ENCODE assay signal across 26 cellular contexts in genomic region chr22:43413826-43414225, GRCh38. TPM values are rescaled to one million over a fixed set of nuclear protein-coding genes. Genes with fewer than 3 reads are reported as not detected.
"Had no signal": no experiment of that assay in that cellular context is flagged by ENCODE, and none has a peak within 500 bp of the region (broad histone marks: within the 10 kb centered on the region; RNA-seq: fewer than 3 reads in every experiment).

No MANE protein-coding gene starts in this region.

- H3K4me1 ChIP-seq: Peyer's patch, SJSA1 had no signal

- H3K9me3 Mint-ChIP-seq: activated B cell treated with CpG ODN at 0.5 μM for 24 hours; activated CD4-positive, alpha-beta T cell treated with anti-CD3 and anti-CD28 coated beads, Interleukin-2, amount 10 ng/mL, durations not matched to agents 24 days and 14 days; activated naive CD4-positive, alpha-beta T cell treated with anti-CD3 and anti-CD28 coated beads, Interleukin-2, amount 50 U/mL, for 72 hours; activated naive CD8-positive, alpha-beta T cell treated with anti-CD3 and anti-CD28 coated beads, Interleukin-2, amount 50 U/mL, for 24 hours; activated T-cell treated with anti-CD3 and anti-CD28 coated beads, Interleukin-2, amount 50 U/mL, for 4 hours; T-helper 1 cell treated with Interleukin-12 subunit alpha and Interleukin-12 subunit beta and Interleukin-4 antibody, amounts not matched to agents 30 μg/mL and 1 μg/mL, for 36 hours had no signal

- H3K4me3 Mint-ChIP-seq: activated B cell treated with CpG ODN at 0.5 μM for 24 hours; activated CD4-positive, alpha-beta T cell treated with anti-CD3 and anti-CD28 coated beads, Interleukin-2, amount 10 ng/mL, durations not matched to agents 24 days and 14 days; activated naive CD8-positive, alpha-beta T cell treated with anti-CD3 and anti-CD28 coated beads, Interleukin-2, amount 50 U/mL, for 24 hours; activated T-cell treated with anti-CD3 and anti-CD28 coated beads, Interleukin-2, amount 50 U/mL, for 4 hours; T-helper 1 cell treated with Interleukin-12 subunit alpha and Interleukin-12 subunit beta and Interleukin-4 antibody, amounts not matched to agents 30 μg/mL and 1 μg/mL, for 36 hours had no signal

- H3K27ac Mint-ChIP-seq: activated B cell treated with CpG ODN at 0.5 μM for 24 hours; activated CD4-positive, alpha-beta T cell treated with anti-CD3 and anti-CD28 coated beads, Interleukin-2, amount 10 ng/mL, durations not matched to agents 24 days and 14 days; activated naive CD4-positive, alpha-beta T cell treated with anti-CD3 and anti-CD28 coated beads, Interleukin-2, amount 50 U/mL, for 72 hours; activated naive CD8-positive, alpha-beta T cell treated with anti-CD3 and anti-CD28 coated beads, Interleukin-2, amount 50 U/mL, for 24 hours; T-helper 1 cell treated with Interleukin-12 subunit alpha and Interleukin-12 subunit beta and Interleukin-4 antibody, amounts not matched to agents 30 μg/mL and 1 μg/mL, for 36 hours had no signal

- H3K9me3 ChIP-seq: MG63, Peyer's patch, SJSA1 had no signal

- DNase-seq: activated B cell treated with CpG ODN at 0.5 μM for 24 hours; activated CD4-positive, alpha-beta T cell treated with anti-CD3 and anti-CD28 coated beads for 1 hour; activated CD4-positive, alpha-beta T cell treated with anti-CD3 and anti-CD28 coated beads, Interleukin-2, amount 10 ng/mL, durations not matched to agents 24 days and 14 days; activated CD4-positive, alpha-beta T cell treated with anti-CD3 and anti-CD28 coated beads, Interleukin-2, amount 50 U/mL, for 48 hours; activated effector memory CD4-positive, alpha-beta T cell treated with anti-CD3 and anti-CD28 coated beads, Interleukin-2, amount 50 U/mL, for 16 hours; activated naive CD4-positive, alpha-beta T cell treated with Interleukin-2 at 50 U/mL for 16 hours; activated naive CD8-positive, alpha-beta T cell treated with anti-CD3 and anti-CD28 coated beads, Interleukin-2, amount 50 U/mL, for 24 hours; activated T-cell treated with anti-CD3 and anti-CD28 coated beads, Interleukin-2, amount 50 U/mL, for 4 hours; amniotic stem cell; brain microvascular endothelial cell; MG63; MV-4-11; NCI-H1694; NCI-H2029; NCI-H524; Peyer's patch; SHP77; SW 1271; T-helper 9 cell had no signal

- H3K4me1 Mint-ChIP-seq: activated B cell treated with CpG ODN at 0.5 μM for 24 hours; activated CD4-positive, alpha-beta T cell treated with anti-CD3 and anti-CD28 coated beads, Interleukin-2, amount 10 ng/mL, durations not matched to agents 24 days and 14 days; activated naive CD8-positive, alpha-beta T cell treated with anti-CD3 and anti-CD28 coated beads, Interleukin-2, amount 50 U/mL, for 24 hours had no signal

- FAIRE-seq: astrocyte had no signal

- H3K4me3 ChIP-seq: cardiac muscle cell, MG63, Peyer's patch, SJSA1 had no signal

- H3K27ac ChIP-seq: brain microvascular endothelial cell, cardiac muscle cell, Peyer's patch, RWPE1, SJSA1 had no signal

- H3K36me3 ChIP-seq: brain microvascular endothelial cell, cardiac muscle cell, MG63, Peyer's patch, SJSA1 had no signal

- H3K36me3 Mint-ChIP-seq: activated naive CD4-positive, alpha-beta T cell treated with anti-CD3 and anti-CD28 coated beads, Interleukin-2, amount 50 U/mL, for 72 hours had no signal

- H3K27me3 ChIP-seq: Peyer's patch had no signal

- ATAC-seq: activated naive CD4-positive, alpha-beta T cell treated with anti-CD3 and anti-CD28 coated beads, Interleukin-2, amount 50 U/mL, for 72 hours; activated naive CD8-positive, alpha-beta T cell treated with anti-CD3 and anti-CD28 coated beads, Interleukin-2, amount 50 U/mL, for 24 hours; activated T-cell treated with anti-CD3 and anti-CD28 coated beads, Interleukin-2, amount 50 U/mL, for 4 hours; SK-N-SH treated with all-trans-retinoic acid at 6 μM for 48 hours had no signal

RNA-seq across cellular contexts. Expression of gene MPPED1, which starts 2.0 kb away (rescaled TPM):
- total RNA-seq: activated B cell treated with CpG ODN at 0.5 μM for 24 hours; activated CD4-positive, alpha-beta T cell treated with anti-CD3 and anti-CD28 coated beads, Interleukin-2, amount 10 ng/mL, durations not matched to agents 24 days and 14 days; activated naive CD4-positive, alpha-beta T cell treated with anti-CD3 and anti-CD28 coated beads, Interleukin-2, amount 50 U/mL, for 72 hours; activated T-cell treated with anti-CD3 and anti-CD28 coated beads, Interleukin-2, amount 50 U/mL, for 4 hours; astrocyte; Peyer's patch; SJSA1 had no signal
- polyA plus RNA-seq: cardiac muscle cell had no signal
